ENCODE assay signal across 1 cellular context in the genomic region with DNA sequence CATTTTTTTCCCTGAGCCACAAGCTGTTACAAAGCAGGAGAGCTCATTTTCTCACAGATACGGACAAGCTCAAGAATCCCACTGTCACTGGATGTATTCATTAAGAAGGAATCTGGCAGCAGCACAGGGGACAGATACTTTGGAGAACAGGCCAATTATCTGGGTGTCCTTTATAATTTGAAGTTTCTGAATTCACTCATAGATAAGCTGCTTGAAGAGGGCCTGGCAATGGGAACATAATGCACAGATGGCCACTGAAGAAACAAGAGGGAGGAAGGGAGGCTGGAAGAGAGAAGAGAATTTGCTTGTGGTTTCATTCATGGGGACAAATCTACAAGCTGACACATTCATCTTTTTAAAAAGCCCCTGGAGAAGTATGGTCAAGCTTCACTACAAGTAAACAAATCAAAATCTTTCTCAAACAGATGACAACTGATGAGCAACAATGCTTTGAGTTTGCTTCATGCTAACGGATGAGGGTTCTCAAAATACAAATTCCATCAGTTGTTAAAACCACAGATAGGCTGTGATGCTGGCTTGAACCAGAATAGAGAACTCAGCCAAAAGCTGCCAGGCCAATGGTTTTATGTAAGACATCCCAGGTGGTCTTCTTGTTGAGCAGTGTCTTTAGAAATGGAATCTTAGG.
TF ChIP-seq lines count a peak whose summit lies in the region.

No MANE protein-coding gene starts in this region.

TF ChIP-seq in SK-N-SH, 30 proteins besides CTCF, POLR2A, EP300 and RAD21 (continued from another document):
- TF ChIP-seq, protein P1, sequence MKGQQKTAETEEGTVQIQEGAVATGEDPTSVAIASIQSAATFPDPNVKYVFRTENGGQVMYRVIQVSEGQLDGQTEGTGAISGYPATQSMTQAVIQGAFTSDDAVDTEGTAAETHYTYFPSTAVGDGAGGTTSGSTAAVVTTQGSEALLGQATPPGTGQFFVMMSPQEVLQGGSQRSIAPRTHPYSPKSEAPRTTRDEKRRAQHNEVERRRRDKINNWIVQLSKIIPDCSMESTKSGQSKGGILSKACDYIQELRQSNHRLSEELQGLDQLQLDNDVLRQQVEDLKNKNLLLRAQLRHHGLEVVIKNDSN (IDR thresholded peaks at IDR 0.05; ENCODE audit: borderline replicate concordance, low read depth) = no peak
- TF ChIP-seq FOXJ3 (CRISPR knock-in tag; IDR thresholded peaks at IDR 0.05) (peak; percentile 73; the same call in 1 of the 2 replicates), TEAD4 (IDR thresholded peaks at IDR 0.05; ENCODE audit: borderline replicate concordance, insufficient read depth) (peak; percentile 36; the same call in 1 of the 2 replicates), ELF1 (IDR thresholded peaks at IDR 0.05) (no peak), NFIC (IDR thresholded peaks at IDR 0.05; ENCODE audit: borderline replicate concordance) (no peak), RFX5 (IDR thresholded peaks at IDR 0.05; ENCODE audit: low read length) (no peak), RCOR1 (IDR thresholded peaks at IDR 0.05; ENCODE audit: low read length) (peak; percentile 95), GATA2 (CRISPR knock-in tag; IDR thresholded peaks at IDR 0.05) (peak; percentile 86), FOSL2 (IDR thresholded peaks at IDR 0.05; ENCODE audit: borderline replicate concordance, low read depth) (no peak), RXRA (IDR thresholded peaks at IDR 0.05; ENCODE audit: borderline replicate concordance, low read depth) (no peak), POLR2AphosphoS5 (IDR thresholded peaks at IDR 0.05; ENCODE audit: low read depth, low read length) (no peak), CHD2 (IDR thresholded peaks at IDR 0.05; ENCODE audit: low read length, partially characterized antibody) (peak; percentile 72), JUND (IDR thresholded peaks at IDR 0.05) (no peak)
- TF ChIP-seq, protein P2, sequence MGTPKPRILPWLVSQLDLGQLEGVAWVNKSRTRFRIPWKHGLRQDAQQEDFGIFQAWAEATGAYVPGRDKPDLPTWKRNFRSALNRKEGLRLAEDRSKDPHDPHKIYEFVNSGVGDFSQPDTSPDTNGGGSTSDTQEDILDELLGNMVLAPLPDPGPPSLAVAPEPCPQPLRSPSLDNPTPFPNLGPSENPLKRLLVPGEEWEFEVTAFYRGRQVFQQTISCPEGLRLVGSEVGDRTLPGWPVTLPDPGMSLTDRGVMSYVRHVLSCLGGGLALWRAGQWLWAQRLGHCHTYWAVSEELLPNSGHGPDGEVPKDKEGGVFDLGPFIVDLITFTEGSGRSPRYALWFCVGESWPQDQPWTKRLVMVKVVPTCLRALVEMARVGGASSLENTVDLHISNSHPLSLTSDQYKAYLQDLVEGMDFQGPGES (IDR thresholded peaks at IDR 0.05; ENCODE audit: low read depth, low read length) = no peak
